ENCODE assay signal across 2 cellular contexts in the genomic region with DNA sequence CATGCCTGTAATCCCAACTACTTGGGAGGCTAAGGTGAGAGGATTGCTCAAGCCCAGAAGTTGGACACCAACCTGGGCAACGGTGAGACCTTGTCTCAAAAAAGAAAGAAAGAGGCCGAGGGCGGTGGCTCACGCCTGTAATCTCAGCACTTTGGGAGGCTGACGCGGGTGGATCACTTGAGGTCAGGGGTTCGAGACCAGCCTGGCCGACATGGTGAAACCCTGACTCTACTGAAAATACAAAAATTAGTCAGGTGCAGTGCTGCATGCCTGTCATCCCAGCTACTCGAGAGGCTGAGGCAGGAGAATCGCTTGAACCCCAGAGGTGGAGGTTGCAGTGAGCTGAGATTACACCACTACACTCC. TPM values are rescaled to one million over a fixed set of nuclear protein-coding genes. Genes with fewer than 3 reads are reported as not detected.
"Had no signal": no experiment of that assay in that cellular context is flagged by ENCODE, and none has a peak within 500 bp of the region (broad histone marks: within the 10 kb centered on the region; RNA-seq: fewer than 3 reads in every experiment).

No MANE protein-coding gene starts in this region.

RNA-seq across cellular contexts. Expression of gene SPATA25, which starts 13.3 kb away (rescaled TPM):
- total RNA-seq: epithelial cell of proximal tubule had no signal
- polyA plus RNA-seq: keratinocyte had no signal
